27 cellular contexts compared by ENCODE assay signal in the genomic region with DNA sequence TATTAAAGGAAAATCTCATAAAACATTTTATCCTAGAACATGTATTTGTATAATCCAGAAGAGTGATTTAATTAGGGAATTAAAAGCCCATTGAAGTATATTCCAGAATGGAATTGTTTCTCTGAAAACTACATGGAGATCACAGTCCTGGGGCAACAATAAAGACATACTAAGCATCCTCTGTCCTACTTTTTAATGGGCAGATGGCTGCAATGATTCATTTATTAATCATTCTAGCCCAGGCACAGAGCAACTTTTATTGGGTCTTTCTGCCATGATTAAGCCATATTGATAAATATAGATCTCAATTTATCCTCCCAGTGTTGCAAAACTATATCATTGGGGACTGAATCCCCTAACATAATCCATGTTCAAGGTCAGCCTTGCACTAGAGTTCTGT. TPM values are rescaled to one million over a fixed set of nuclear protein-coding genes. Genes with fewer than 3 reads are reported as not detected.
"Had no signal": no experiment of that assay in that cellular context is flagged by ENCODE, and none has a peak within 500 bp of the region (broad histone marks: within the 10 kb centered on the region; RNA-seq: fewer than 3 reads in every experiment).

No MANE protein-coding gene starts in this region.

- H3K4me3 ChIP-seq: colonic mucosa, coronary artery, dorsolateral prefrontal cortex, esophagus muscularis mucosa, esophagus squamous epithelium, gastrocnemius medialis, gastroesophageal sphincter, heart left ventricle, heart right ventricle had no signal

- DNase-seq: colonic mucosa; cortex of kidney; dermis blood vessel endothelial cell; dorsolateral prefrontal cortex; effector CD4-positive, alpha-beta T cell; effector CD8-positive, alpha-beta T cell; effector memory CD4-positive, alpha-beta T cell; effector memory CD8-positive, alpha-beta T cell; endodermal cell; erythroblast; esophagus squamous epithelium; foreskin fibroblast; foreskin melanocyte; gastrocnemius medialis; glutamatergic neuron; head of caudate nucleus; heart left ventricle; heart right ventricle had no signal

- H3K36me3 ChIP-seq: colonic mucosa, esophagus muscularis mucosa, esophagus squamous epithelium, gastrocnemius medialis, gastroesophageal sphincter, heart left ventricle, heart right ventricle had no signal

- H3K9me3 ChIP-seq: colonic mucosa, esophagus muscularis mucosa, esophagus squamous epithelium, gastrocnemius medialis, gastroesophageal sphincter, heart left ventricle had no signal

- ATAC-seq: effector memory CD8-positive, alpha-beta T cell; esophagus mucosa; gastrocnemius medialis; gastroesophageal sphincter; heart left ventricle; heart right ventricle had no signal

- H3K27me3 ChIP-seq: colonic mucosa, dorsolateral prefrontal cortex had no signal

- H3K27ac ChIP-seq: colonic mucosa, coronary artery, dorsolateral prefrontal cortex, epithelial cell of prostate, esophagus muscularis mucosa, esophagus squamous epithelium, gastrocnemius medialis, gastroesophageal sphincter, heart left ventricle, heart right ventricle had no signal

- H3K4me1 ChIP-seq: colonic mucosa, esophagus muscularis mucosa, esophagus squamous epithelium, gastrocnemius medialis, gastroesophageal sphincter, heart left ventricle, heart right ventricle had no signal

RNA-seq across cellular contexts. Expression of a gene that starts 22.0 kb away (rescaled TPM):
- total RNA-seq: dermis microvascular lymphatic vessel endothelial cell, endothelial cell of umbilical vein, fibroblast of villous mesenchyme had no signal
- polyA plus RNA-seq: endothelial cell of umbilical vein, fibroblast of lung had no signal
